1 cellular context compared by ENCODE assay signal in the genomic region with DNA sequence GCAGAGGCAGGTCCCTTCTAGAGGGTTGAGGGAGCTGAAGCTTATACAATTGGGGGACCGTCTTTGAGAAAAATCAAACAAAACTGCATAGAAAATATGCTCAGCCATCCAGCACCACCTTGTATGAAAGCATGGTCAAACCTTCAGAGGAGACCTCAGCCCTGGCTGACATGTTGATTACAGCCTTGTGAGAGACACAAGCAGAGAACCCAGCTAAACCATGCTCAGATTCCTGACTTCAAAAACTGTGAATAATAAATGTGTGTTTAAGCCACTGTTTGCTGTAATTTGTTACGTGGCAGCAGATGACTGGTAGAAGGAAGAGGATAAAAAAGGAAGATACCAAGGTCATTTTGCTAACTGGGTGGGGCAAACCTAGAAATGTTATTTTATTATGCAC.
TF ChIP-seq lines count a peak whose summit lies in the region.

No MANE protein-coding gene starts in this region.

TF ChIP-seq in GM23338, 12 proteins besides CTCF, POLR2A, EP300 and RAD21 (continued from another document):
- TF ChIP-seq, protein P1, sequence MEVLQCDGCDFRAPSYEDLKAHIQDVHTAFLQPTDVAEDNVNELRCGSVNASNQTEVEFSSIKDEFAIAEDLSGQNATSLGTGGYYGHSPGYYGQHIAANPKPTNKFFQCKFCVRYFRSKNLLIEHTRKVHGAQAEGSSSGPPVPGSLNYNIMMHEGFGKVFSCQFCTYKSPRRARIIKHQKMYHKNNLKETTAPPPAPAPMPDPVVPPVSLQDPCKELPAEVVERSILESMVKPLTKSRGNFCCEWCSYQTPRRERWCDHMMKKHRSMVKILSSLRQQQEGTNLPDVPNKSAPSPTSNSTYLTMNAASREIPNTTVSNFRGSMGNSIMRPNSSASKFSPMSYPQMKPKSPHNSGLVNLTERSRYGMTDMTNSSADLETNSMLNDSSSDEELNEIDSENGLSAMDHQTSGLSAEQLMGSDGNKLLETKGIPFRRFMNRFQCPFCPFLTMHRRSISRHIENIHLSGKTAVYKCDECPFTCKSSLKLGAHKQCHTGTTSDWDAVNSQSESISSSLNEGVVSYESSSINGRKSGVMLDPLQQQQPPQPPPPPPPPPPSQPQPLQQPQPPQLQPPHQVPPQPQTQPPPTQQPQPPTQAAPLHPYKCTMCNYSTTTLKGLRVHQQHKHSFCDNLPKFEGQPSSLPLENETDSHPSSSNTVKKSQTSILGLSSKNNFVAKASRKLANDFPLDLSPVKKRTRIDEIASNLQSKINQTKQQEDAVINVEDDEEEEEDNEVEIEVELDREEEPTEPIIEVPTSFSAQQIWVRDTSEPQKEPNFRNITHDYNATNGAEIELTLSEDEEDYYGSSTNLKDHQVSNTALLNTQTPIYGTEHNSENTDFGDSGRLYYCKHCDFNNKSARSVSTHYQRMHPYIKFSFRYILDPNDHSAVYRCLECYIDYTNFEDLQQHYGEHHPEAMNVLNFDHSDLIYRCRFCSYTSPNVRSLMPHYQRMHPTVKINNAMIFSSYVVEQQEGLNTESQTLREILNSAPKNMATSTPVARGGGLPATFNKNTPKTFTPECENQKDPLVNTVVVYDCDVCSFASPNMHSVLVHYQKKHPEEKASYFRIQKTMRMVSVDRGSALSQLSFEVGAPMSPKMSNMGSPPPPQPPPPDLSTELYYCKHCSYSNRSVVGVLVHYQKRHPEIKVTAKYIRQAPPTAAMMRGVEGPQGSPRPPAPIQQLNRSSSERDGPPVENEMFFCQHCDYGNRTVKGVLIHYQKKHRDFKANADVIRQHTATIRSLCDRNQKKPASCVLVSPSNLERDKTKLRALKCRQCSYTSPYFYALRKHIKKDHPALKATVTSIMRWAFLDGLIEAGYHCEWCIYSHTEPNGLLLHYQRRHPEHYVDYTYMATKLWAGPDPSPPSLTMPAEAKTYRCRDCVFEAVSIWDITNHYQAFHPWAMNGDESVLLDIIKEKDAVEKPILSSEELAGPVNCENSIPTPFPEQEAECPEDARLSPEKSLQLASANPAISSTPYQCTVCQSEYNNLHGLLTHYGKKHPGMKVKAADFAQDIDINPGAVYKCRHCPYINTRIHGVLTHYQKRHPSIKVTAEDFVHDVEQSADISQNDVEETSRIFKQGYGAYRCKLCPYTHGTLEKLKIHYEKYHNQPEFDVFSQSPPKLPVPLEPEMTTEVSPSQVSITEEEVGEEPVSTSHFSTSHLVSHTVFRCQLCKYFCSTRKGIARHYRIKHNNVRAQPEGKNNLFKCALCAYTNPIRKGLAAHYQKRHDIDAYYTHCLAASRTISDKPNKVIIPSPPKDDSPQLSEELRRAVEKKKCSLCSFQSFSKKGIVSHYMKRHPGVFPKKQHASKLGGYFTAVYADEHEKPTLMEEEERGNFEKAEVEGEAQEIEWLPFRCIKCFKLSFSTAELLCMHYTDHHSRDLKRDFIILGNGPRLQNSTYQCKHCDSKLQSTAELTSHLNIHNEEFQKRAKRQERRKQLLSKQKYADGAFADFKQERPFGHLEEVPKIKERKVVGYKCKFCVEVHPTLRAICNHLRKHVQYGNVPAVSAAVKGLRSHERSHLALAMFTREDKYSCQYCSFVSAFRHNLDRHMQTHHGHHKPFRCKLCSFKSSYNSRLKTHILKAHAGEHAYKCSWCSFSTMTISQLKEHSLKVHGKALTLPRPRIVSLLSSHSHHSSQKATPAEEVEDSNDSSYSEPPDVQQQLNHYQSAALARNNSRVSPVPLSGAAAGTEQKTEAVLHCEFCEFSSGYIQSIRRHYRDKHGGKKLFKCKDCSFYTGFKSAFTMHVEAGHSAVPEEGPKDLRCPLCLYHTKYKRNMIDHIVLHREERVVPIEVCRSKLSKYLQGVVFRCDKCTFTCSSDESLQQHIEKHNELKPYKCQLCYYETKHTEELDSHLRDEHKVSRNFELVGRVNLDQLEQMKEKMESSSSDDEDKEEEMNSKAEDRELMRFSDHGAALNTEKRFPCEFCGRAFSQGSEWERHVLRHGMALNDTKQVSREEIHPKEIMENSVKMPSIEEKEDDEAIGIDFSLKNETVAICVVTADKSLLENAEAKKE (CRISPR knock-in tag; IDR thresholded peaks at IDR 0.05) = no peak
- TF ChIP-seq EZH2phosphoT487 (IDR thresholded peaks at IDR 0.05; ENCODE audit: unreplicated experiment) (no peak), JUNB (IDR thresholded peaks at IDR 0.05; ENCODE audit: unreplicated experiment) (no peak), CREB1 (CRISPR knock-in tag; IDR thresholded peaks at IDR 0.05; ENCODE audit: low read depth) (no peak), EZH2 (IDR thresholded peaks at IDR 0.05; ENCODE audit: low read depth, unreplicated experiment) (no peak), ZNF114 (CRISPR knock-in tag; IDR thresholded peaks at IDR 0.05) (no peak), ZNF331 (CRISPR knock-in tag; IDR thresholded peaks at IDR 0.05; ENCODE audit: low read depth) (no peak), POLR2AphosphoS5 (IDR thresholded peaks at IDR 0.05; ENCODE audit: low read depth) (no peak), NANOG (IDR thresholded peaks at IDR 0.05; ENCODE audit: borderline replicate concordance) (no peak)
- TF ChIP-seq, protein P2, sequence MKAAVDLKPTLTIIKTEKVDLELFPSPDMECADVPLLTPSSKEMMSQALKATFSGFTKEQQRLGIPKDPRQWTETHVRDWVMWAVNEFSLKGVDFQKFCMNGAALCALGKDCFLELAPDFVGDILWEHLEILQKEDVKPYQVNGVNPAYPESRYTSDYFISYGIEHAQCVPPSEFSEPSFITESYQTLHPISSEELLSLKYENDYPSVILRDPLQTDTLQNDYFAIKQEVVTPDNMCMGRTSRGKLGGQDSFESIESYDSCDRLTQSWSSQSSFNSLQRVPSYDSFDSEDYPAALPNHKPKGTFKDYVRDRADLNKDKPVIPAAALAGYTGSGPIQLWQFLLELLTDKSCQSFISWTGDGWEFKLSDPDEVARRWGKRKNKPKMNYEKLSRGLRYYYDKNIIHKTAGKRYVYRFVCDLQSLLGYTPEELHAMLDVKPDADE (IDR thresholded peaks at IDR 0.05) = no peak
- TF ChIP-seq, protein P3, sequence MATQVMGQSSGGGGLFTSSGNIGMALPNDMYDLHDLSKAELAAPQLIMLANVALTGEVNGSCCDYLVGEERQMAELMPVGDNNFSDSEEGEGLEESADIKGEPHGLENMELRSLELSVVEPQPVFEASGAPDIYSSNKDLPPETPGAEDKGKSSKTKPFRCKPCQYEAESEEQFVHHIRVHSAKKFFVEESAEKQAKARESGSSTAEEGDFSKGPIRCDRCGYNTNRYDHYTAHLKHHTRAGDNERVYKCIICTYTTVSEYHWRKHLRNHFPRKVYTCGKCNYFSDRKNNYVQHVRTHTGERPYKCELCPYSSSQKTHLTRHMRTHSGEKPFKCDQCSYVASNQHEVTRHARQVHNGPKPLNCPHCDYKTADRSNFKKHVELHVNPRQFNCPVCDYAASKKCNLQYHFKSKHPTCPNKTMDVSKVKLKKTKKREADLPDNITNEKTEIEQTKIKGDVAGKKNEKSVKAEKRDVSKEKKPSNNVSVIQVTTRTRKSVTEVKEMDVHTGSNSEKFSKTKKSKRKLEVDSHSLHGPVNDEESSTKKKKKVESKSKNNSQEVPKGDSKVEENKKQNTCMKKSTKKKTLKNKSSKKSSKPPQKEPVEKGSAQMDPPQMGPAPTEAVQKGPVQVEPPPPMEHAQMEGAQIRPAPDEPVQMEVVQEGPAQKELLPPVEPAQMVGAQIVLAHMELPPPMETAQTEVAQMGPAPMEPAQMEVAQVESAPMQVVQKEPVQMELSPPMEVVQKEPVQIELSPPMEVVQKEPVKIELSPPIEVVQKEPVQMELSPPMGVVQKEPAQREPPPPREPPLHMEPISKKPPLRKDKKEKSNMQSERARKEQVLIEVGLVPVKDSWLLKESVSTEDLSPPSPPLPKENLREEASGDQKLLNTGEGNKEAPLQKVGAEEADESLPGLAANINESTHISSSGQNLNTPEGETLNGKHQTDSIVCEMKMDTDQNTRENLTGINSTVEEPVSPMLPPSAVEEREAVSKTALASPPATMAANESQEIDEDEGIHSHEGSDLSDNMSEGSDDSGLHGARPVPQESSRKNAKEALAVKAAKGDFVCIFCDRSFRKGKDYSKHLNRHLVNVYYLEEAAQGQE (IDR thresholded peaks at IDR 0.05; ENCODE audit: unreplicated experiment) = no peak
